In the genomic region with DNA sequence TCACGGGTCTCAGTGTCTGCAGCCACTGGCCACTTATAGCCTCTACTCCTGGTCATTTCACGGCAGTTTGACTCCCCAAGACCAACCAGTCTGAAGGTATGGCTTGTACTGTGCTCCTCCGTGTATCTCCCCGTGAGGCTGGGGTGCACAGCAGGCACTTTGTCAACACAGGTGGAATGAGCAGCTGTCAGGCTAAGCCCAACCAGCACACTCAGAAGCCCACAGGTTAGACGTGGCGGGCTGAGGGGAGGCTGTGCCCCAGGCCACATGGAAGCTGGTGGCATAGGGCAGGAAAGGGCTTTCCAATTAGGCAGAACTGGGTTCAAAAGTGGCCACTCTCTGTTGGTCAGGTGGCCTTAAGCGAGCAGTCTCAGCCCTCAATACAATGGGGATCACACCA, we compare ENCODE assay signal across 11 cellular contexts. TPM values are rescaled to one million over a fixed set of nuclear protein-coding genes. Genes with fewer than 3 reads are reported as not detected.
A peak's percentile ranks its signal among the peaks of the same experiment; 100 is the strongest.
DNase-seq lines count a peak whose midpoint lies in the region; ATAC-seq and TF ChIP-seq lines count a peak whose summit lies in the region.
"Had no signal": no experiment of that assay in that cellular context is flagged by ENCODE, and none has a peak within 500 bp of the region (broad histone marks: within the 10 kb centered on the region; RNA-seq: fewer than 3 reads in every experiment).

No MANE protein-coding gene starts in this region.

- H3K27me3 ChIP-seq in HUES64 (ENCODE audit: insufficient read depth, low read length), result no peaks in the 10 kb centered on the region
- no peaks in the 10 kb centered on the region for H3K27me3 ChIP-seq in sigmoid colon
- H3K27me3 ChIP-seq: MG63 had no signal

- H3K4me1 ChIP-seq in HUES64 (ENCODE audit: insufficient read depth, low read length) (peaks cover 18% of the 10 kb centered on the region), OCI-LY7 (ENCODE audit: insufficient read depth, low read length, poor library complexity, severe bottlenecking) (peaks cover 27% of the 10 kb centered on the region), sigmoid colon (peaks cover 0 to 17% (median 5%) of the 10 kb centered on the region in 4 donors)

- POLR2A ChIA-PET in OCI-LY7 (lab: Charles Lee), result no interaction called here

- no peak overlapping the region for H3K9ac ChIP-seq in HUES64 (ENCODE audit: low read depth, low read length)

- H3K36me3 ChIP-seq in HUES64 (ENCODE audit: insufficient read depth, low read length) (no peaks in the 10 kb centered on the region; the same call in 1 of the 2 replicates), OCI-LY7 (ENCODE audit: insufficient read depth, low read length) (no peaks in the 10 kb centered on the region), sigmoid colon (no peaks in the 10 kb centered on the region)

- intact Hi-C loops in OCI-LY7 (cut with micrococcal nuclease; ENCODE audit: unreplicated experiment), result loop anchor here (5.0 kb wide), 1 partner anchor 89 kb away; no protein-coding TSS in a partner anchor
- intact Hi-C loops in sigmoid colon (cut with DNase I), result no loop called here

- CTCF ChIA-PET in OCI-LY7 (lab: Charles Lee; ENCODE audit: unreplicated experiment), result interaction anchor here (1.0 kb wide), 1 partner anchor 17 kb away, joined by 4 read pairs; no protein-coding TSS in a partner anchor

- peaks cover 64% of the 10 kb centered on the region for H3K4me1 Mint-ChIP-seq in memory B cell
- H3K4me1 Mint-ChIP-seq in mesothelial cell of epicardium, result peaks cover 27% of the 10 kb centered on the region

- no peaks in the 10 kb centered on the region for H3K9me2 ChIP-seq in OCI-LY7 (ENCODE audit: insufficient read depth, low read length)

- no peak for TF ChIP-seq CTCF in OCI-LY7 (conservative IDR thresholded peaks at IDR 0.05; ENCODE audit: low read length)
- no peak for TF ChIP-seq CTCF in mesothelial cell of epicardium (IDR thresholded peaks at IDR 0.05; ENCODE audit: unreplicated experiment)
- no peak for TF ChIP-seq CTCF in sigmoid colon (IDR thresholded peaks at IDR 0.05)

- H3K4me3 ChIP-seq in HUES64 (ENCODE audit: low read length) (no peak overlapping the region), OCI-LY7 (ENCODE audit: low read depth, low read length, poor library complexity, severe bottlenecking) (peak overlapping the region; percentile 24), sigmoid colon (no peak overlapping the region)
- H3K4me3 ChIP-seq: MG63 had no signal

- no peak for TF ChIP-seq POLR2A in sigmoid colon (IDR thresholded peaks at IDR 0.05)

- no peak for TF ChIP-seq EP300 in sigmoid colon (IDR thresholded peaks at IDR 0.05)

- ATAC-seq in memory B cell (ENCODE audit: low read depth) (peak; percentile 21), GM19324 (IDR thresholded peaks at IDR 0.05; ENCODE audit: low FRiP score, unreplicated experiment) (no peak)

- H3K4me2 ChIP-seq in OCI-LY7 (ENCODE audit: low read length), result peak overlapping the region; percentile 65

- no TSS peak for BruUV-seq in OCI-LY7 (replicated peaks; lab: Mats Ljungman, UMichigan)

- no peaks in the 10 kb centered on the region for H3K9me3 ChIP-seq in HUES64 (ENCODE audit: insufficient read depth, low read depth, low read length)
- H3K9me3 ChIP-seq in OCI-LY7 (ENCODE audit: low read length), result no peaks in the 10 kb centered on the region
- H3K9me3 ChIP-seq in sigmoid colon, result no peaks in the 10 kb centered on the region
- H3K9me3 ChIP-seq: MG63 had no signal

- H3K27ac ChIP-seq in HUES64 (ENCODE audit: low read depth, low read length) (peak overlapping the region; percentile 74; the same call in 1 of the 2 replicates), OCI-LY7 (ENCODE audit: low read depth, low read length, poor library complexity, severe bottlenecking) (peak overlapping the region; percentile 10), sigmoid colon (no peak overlapping the region)
- H3K27ac ChIP-seq: HL-60 had no signal

- DNase-seq in DMS153 treated with DMSO at 0.1 percent for 48 hours (lab: John Stamatoyannopoulos, UW; ENCODE audit: unreplicated experiment), result peak; percentile 32
- peak; percentile 62 for DNase-seq in OCI-LY7 (ENCODE audit: low spot score)
- no peak for DNase-seq in memory B cell (ENCODE audit: low spot score in 2 of 2)
- DNase-seq in mesothelial cell of epicardium (ENCODE audit: low spot score in 2 of 2, unreplicated experiment in 2 of 2), result no peak
- no peak for DNase-seq in sigmoid colon
- no peak for DNase-seq in HuH-7.5 (ENCODE audit: low spot score)
- DNase-seq: foreskin fibroblast had no signal

- no peaks in the 10 kb centered on the region for H3K79me2 ChIP-seq in OCI-LY7 (ENCODE audit: insufficient read depth, low read depth, low read length)

- peak overlapping the region; percentile 72 for H3K4me3 Mint-ChIP-seq in memory B cell
- H3K4me3 Mint-ChIP-seq in mesothelial cell of epicardium, result no peak overlapping the region

- H3K27me3 Mint-ChIP-seq in memory B cell (no peaks in the 10 kb centered on the region), mesothelial cell of epicardium (ENCODE audit: low read depth) (no peaks in the 10 kb centered on the region)

- no peaks in the 10 kb centered on the region for H4K20me1 ChIP-seq in OCI-LY7 (ENCODE audit: insufficient read depth, low read length)

- H3K27ac Mint-ChIP-seq in memory B cell (peak overlapping the region; percentile 81), mesothelial cell of epicardium (no peak overlapping the region)

- H2AFZ ChIP-seq in OCI-LY7 (ENCODE audit: low read length), result no peak overlapping the region

- WGBS in HUES64, result 48% methylated on average over 7 of the region's 7 CpGs
- 34 to 61% methylated on average over 7 of the region's 7 CpGs for WGBS in sigmoid colon, 2 donors

- H3K9me3 Mint-ChIP-seq in memory B cell (no peaks in the 10 kb centered on the region), mesothelial cell of epicardium (no peaks in the 10 kb centered on the region)

- H3K36me3 Mint-ChIP-seq in memory B cell, result peaks cover 6% of the 10 kb centered on the region
- peaks cover 5% of the 10 kb centered on the region for H3K36me3 Mint-ChIP-seq in mesothelial cell of epicardium

RNA-seq across cellular contexts. Expression of a gene that starts 7.0 kb away (rescaled TPM):
- polyA plus RNA-seq in HUES64 (2013, experiment 1 of 2), result 44.9 TPM
- 50.0 TPM for polyA plus RNA-seq in HUES64 (2013, experiment 2 of 2)
- 0.05 and 0.25 TPM in 2 replicates for total RNA-seq in OCI-LY7 (2014; rRNA removed; shearing (Covaris generic))
- total RNA-seq in OCI-LY7 (2022) (0.51 TPM in 1 of 2 replicates, not detected in the other), mesothelial cell of epicardium (71.0 to 81.0 TPM (median 73.1 TPM) in 3 replicates), sigmoid colon (10 to 100 TPM; 12.4 to 31.0 (median 24.3) TPM)
- polyA plus RNA-seq in sigmoid colon, result 10 to 100 TPM; 12.0 to 67.0 (median 14.4) TPM

Comparison
In these comparisons a context has a peak if more than half of its experiments do, and no peak if none do; other contexts are left out.
1. DNase-seq: peak in DMS153 treated with DMSO at 0.1 percent for 48 hours (single experiment) and OCI-LY7 (single experiment); none in memory B cell (0 of 2), mesothelial cell of epicardium (0 of 2), sigmoid colon (single experiment) and HuH-7.5 (single experiment).
2. H3K27ac ChIP-seq: peak in HUES64 (single experiment) and OCI-LY7 (single experiment); none in sigmoid colon (0 of 4).
3. RNA of a gene that starts 7.0 kb away (total RNA-seq): 71.0 to 81.0 TPM in mesothelial cell of epicardium and 12.4 to 31.0 TPM in sigmoid colon; 0.05 to 0.51 TPM in OCI-LY7; every median in the first group is over 4 times any median in the second.